In the genomic region with DNA sequence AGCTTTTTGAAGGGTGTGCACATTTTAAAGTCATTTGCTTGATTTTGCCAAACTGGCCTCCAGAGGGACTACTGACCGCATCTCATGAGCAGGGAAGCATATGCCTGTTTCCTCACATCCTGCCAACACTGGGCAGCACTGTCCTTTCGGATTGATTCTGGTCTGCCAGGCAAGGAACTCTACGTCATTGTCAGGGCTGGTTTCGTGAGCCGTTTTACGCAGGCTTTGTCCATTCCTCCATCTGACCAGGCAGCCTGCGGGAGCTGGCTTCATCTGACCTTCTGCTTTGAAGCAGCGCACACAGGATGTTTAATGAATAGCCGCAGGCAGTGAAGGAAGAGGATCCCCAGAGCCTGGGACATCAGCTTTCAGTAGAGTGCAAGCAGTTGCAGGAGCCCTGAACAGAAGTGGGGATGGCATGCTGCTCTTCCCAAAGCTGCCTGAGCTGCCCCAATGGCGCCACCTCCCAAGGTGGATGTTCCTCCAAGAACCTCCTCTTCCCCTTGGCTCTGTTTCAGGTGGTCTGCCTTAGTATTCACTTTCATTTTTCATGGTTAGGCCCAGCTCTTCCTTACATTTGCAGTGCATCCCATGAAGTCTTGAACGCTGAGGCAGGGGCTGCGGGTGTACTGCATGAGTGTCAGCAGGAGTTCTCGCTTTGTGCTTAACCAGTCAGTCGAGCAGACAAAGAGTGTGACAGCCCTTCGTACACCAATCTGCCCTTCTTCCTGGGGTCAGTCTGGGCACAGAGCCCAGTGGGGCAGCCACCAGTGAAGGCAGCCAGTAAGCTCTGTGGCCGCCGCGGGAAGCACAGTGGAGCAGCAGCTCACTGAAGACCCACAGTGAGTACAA, we compare ENCODE assay signal across 11 cellular contexts. TPM values are rescaled to one million over a fixed set of nuclear protein-coding genes. Genes with fewer than 3 reads are reported as not detected.
DNase-seq lines count a peak whose midpoint lies in the region; ATAC-seq and TF ChIP-seq lines count a peak whose summit lies in the region.
"Had no signal": no experiment of that assay in that cellular context is flagged by ENCODE, and none has a peak within 500 bp of the region (broad histone marks: within the 10 kb centered on the region; RNA-seq: fewer than 3 reads in every experiment).

No MANE protein-coding gene starts in this region.

- H3K4me1 ChIP-seq in SK-N-SH (ENCODE audit: control insufficient read depth in 1 of 2, insufficient read depth in 2 of 2, low read depth in 1 of 2, low read length in 1 of 2): peaks cover 0 to 7% of the 10 kb centered on the region in 2 experiments; a peak in 1 of 4 replicates

- no peak overlapping the region for H2AFZ ChIP-seq in SK-N-SH (ENCODE audit: low read depth)

- H3K27me3 ChIP-seq in SK-N-SH (ENCODE audit: insufficient read depth): peaks cover 9% of the 10 kb centered on the region; the same call in 1 of the 2 replicates

- no peak; the same call in 1 of the 2 replicates for TF ChIP-seq CTCF in SK-N-SH (IDR thresholded peaks at IDR 0.05)
- peak; percentile 38 for TF ChIP-seq CTCF in fibroblast of villous mesenchyme (IDR thresholded peaks at IDR 0.05; ENCODE audit: insufficient read depth, low read depth, low read length)
- no peak for TF ChIP-seq CTCF in CD14-positive monocyte (IDR thresholded peaks at IDR 0.05)

- H3K9me3 Mint-ChIP-seq in CD14-positive monocyte: peaks cover 8 to 21% (median 16%) of the 10 kb centered on the region in 7 donors

- DNase-seq in EL (peak; percentile 37), SK-N-SH (no peak), fibroblast of villous mesenchyme (ENCODE audit: low read depth) (peak; percentile 42), putamen (ENCODE audit: low spot score) (peak; percentile 77), CD14-positive monocyte (ENCODE audit: low spot score) (no peak)
- no peak for DNase-seq in activated effector memory CD4-positive, alpha-beta T cell treated with Interleukin-2 at 50 U/mL for 16 hours
- DNase-seq: activated CD4-positive, CD25-positive, alpha-beta regulatory T cell; DMS79 treated with DMSO at 0.1 percent for 48 hours; OCI-M1 had no signal

- ATAC-seq in HG02763 (IDR thresholded peaks at IDR 0.05; ENCODE audit: unreplicated experiment): no peak
- ATAC-seq in HG03159 (IDR thresholded peaks at IDR 0.05; ENCODE audit: unreplicated experiment): no peak

- H3K4me3 Mint-ChIP-seq in CD14-positive monocyte: no peak overlapping the region

- POLR2A ChIA-PET in SK-N-SH (lab: Yijun Ruan, JAX): no interaction called here

- H3K4me2 ChIP-seq in SK-N-SH: no peak overlapping the region

- no peak overlapping the region for H3K9ac ChIP-seq in SK-N-SH

- WGBS in SK-N-SH (ENCODE audit: low lambda C conversion rate): 60% methylated on average over 16 of the region's 18 CpGs

- intact Hi-C loops in CD14-positive monocyte (cut with micrococcal nuclease): no loop called here

- peaks cover 16% of the 10 kb centered on the region for H3K4me1 Mint-ChIP-seq in CD14-positive monocyte

- H3K79me2 ChIP-seq in SK-N-SH (ENCODE audit: insufficient read depth): no peaks in the 10 kb centered on the region

- CTCF ChIA-PET in SK-N-SH (lab: Yijun Ruan, JAX): interaction anchor here (1.1 to 2.5 kb wide), 5 partner anchors 14 to 59 kb away, joined by 3 to 13 read pairs (median 6); a partner anchor contains a TSS

- no peak for TF ChIP-seq RAD21 in SK-N-SH (IDR thresholded peaks at IDR 0.05; ENCODE audit: low read length)

- TF ChIP-seq EP300 in SK-N-SH (IDR thresholded peaks at IDR 0.05; ENCODE audit: borderline replicate concordance in 1 of 2, low read depth in 1 of 2, low read length in 1 of 2): no peak

- no peaks in the 10 kb centered on the region for H3F3A ChIP-seq in SK-N-SH (replicated peaks; ENCODE audit: insufficient read depth)

- no peak overlapping the region for H3K4me3 ChIP-seq in SK-N-SH (ENCODE audit: low read depth in 2 of 2, low read length in 1 of 2)
- no peak overlapping the region for H3K4me3 ChIP-seq in fibroblast of villous mesenchyme (ENCODE audit: low read depth, low read length)

- no peak overlapping the region for H3K27ac Mint-ChIP-seq in CD14-positive monocyte

- no peaks in the 10 kb centered on the region for H3K36me3 Mint-ChIP-seq in CD14-positive monocyte

- no peaks in the 10 kb centered on the region for H3K9me2 ChIP-seq in SK-N-SH

- H3K9me3 ChIP-seq in SK-N-SH: no peaks in the 10 kb centered on the region

- peaks cover 23 to 38% (median 28%) of the 10 kb centered on the region in 3 donors for H3K27me3 Mint-ChIP-seq in CD14-positive monocyte (ENCODE audit: low read depth in 3 of 3)

- no peaks in the 10 kb centered on the region for H3K36me3 ChIP-seq in SK-N-SH (replicated peaks in 1 of 2; ENCODE audit: control insufficient read depth in 1 of 2, insufficient read depth in 2 of 2, low read length in 1 of 2)

- H3K27ac ChIP-seq in SK-N-SH (ENCODE audit: low read depth in 2 of 2, low read length in 1 of 2): no peak overlapping the region

- no peaks in the 10 kb centered on the region for H4K20me1 ChIP-seq in SK-N-SH (ENCODE audit: insufficient read depth)

TF ChIP-seq in SK-N-SH, 30 proteins besides CTCF, POLR2A, EP300 and RAD21:
- no peak for TF ChIP-seq NFIC (IDR thresholded peaks at IDR 0.05; ENCODE audit: borderline replicate concordance)
- TF ChIP-seq JUND (IDR thresholded peaks at IDR 0.05): no peak
- no peak for TF ChIP-seq MXI1 (IDR thresholded peaks at IDR 0.05; ENCODE audit: low read depth, low read length)
- no peak for TF ChIP-seq RXRA (IDR thresholded peaks at IDR 0.05; ENCODE audit: borderline replicate concordance, low read depth)
- TF ChIP-seq SMC3 (IDR thresholded peaks at IDR 0.05; ENCODE audit: low read depth, low read length): 0 out of 2 replicates have a peak, but pooled peaks have one; percentile 3
TF ChIP-seq in SK-N-SH: peak in this region for 1.

RNA-seq across cellular contexts. Expression of a gene that starts 46.5 kb away (rescaled TPM):
- polyA plus RNA-seq in SK-N-SH (2012; rRNA removed): 34.8 and 40.9 TPM in 2 replicates
- polyA plus RNA-seq in SK-N-SH (2012; cell fraction: cytosol; rRNA removed): 13.7 and 21.8 TPM in 2 replicates
- polyA plus RNA-seq in SK-N-SH (2012; cell fraction: nucleus; rRNA removed): 70.5 and 71.1 TPM in 2 replicates
- 16.4 and 22.5 TPM in 2 replicates for total RNA-seq in fibroblast of villous mesenchyme
- polyA plus RNA-seq in CD14-positive monocyte: under 1 TPM; 0.08 to 0.21 TPM

RNA-seq across cellular contexts. Expression of a gene that starts 58.6 kb away (rescaled TPM):
- 11.8 and 13.4 TPM in 2 replicates for polyA plus RNA-seq in SK-N-SH (2012; rRNA removed)
- polyA plus RNA-seq in SK-N-SH (2012; cell fraction: cytosol; rRNA removed): 7.2 and 10.5 TPM in 2 replicates
- 18.7 and 27.3 TPM in 2 replicates for polyA plus RNA-seq in SK-N-SH (2012; cell fraction: nucleus; rRNA removed)
- total RNA-seq in fibroblast of villous mesenchyme: 4.7 and 5.8 TPM in 2 replicates
- polyA plus RNA-seq in CD14-positive monocyte: 1 to 10 TPM; 9.0 to 9.7 TPM

Comparison
In these comparisons a context has a peak if more than half of its experiments do, and no peak if none do; other contexts are left out.
1. DNase-seq: peak in EL (single experiment), fibroblast of villous mesenchyme (single experiment) and putamen (single experiment); none in SK-N-SH (single experiment), activated effector memory CD4-positive, alpha-beta T cell treated with Interleukin-2 at 50 U/mL for 16 hours (single experiment) and CD14-positive monocyte (single experiment).
2. RNA of a gene that starts 46.5 kb away (polyA plus RNA-seq): 13.7 to 71.1 TPM in SK-N-SH; 0.08 to 0.21 TPM in CD14-positive monocyte; every median in the first group is over 10 times any median in the second.